Comparison of ENCODE assay signal across 7 cellular contexts in the genomic region with DNA sequence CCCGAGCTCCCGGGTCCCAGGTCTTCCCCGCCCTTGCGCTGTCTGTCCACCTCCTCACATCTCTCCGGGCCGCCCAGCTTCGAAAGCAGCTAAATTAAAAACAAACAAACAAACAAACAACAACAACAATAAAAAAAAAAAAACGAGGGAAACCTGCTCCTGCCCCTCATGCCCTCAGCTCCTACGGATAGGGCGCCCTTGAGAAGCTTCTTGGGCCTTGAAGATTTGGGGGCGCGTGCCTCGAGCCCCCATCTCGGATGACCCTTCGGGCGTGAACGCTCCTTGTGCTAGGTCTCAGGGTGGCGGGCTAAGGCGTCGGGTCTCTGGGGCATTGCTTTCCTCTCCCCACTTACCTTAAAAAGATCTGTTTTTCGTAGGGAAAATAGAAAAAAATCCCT. TPM values are rescaled to one million over a fixed set of nuclear protein-coding genes. Genes with fewer than 3 reads are reported as not detected.
DNase-seq lines count a peak whose midpoint lies in the region; ATAC-seq and TF ChIP-seq lines count a peak whose summit lies in the region.

No MANE protein-coding gene starts in this region.

- no peak overlapping the region for H3K27ac ChIP-seq in foreskin keratinocyte

- H3K27me3 ChIP-seq in kidney epithelial cell (ENCODE audit: control insufficient read depth, insufficient read depth, low read length) (peaks cover 24% of the 10 kb centered on the region), foreskin keratinocyte (peaks cover 92% of the 10 kb centered on the region)

- peak overlapping the region; percentile 84 for H3K4me3 Mint-ChIP-seq in activated naive CD8-positive, alpha-beta T cell treated with anti-CD3 and anti-CD28 coated beads, Interleukin-2, amount 10 ng/mL, durations not matched to agents 7 days and 5 days
- peak overlapping the region; percentile 59 to 65 for H3K4me3 Mint-ChIP-seq in stimulated activated naive B cell treated with anti-CD40 and anti-IgM and Interleukin-4, amounts not matched to agents 10 μg/mL and 1 μg/mL and 100 μg/mL, for 72 hours

- peaks cover 22% of the 10 kb centered on the region for H3K4me1 Mint-ChIP-seq in activated naive CD8-positive, alpha-beta T cell treated with anti-CD3 and anti-CD28 coated beads, Interleukin-2, amount 10 ng/mL, durations not matched to agents 7 days and 5 days
- peaks cover 13 to 17% of the 10 kb centered on the region in 2 donors for H3K4me1 Mint-ChIP-seq in stimulated activated naive B cell treated with anti-CD40 and anti-IgM and Interleukin-4, amounts not matched to agents 10 μg/mL and 1 μg/mL and 100 μg/mL, for 72 hours

- peak overlapping the region; percentile 45 for H3K4me3 ChIP-seq in HFF-Myc (replicated peaks; ENCODE audit: low read depth, low read length)
- H3K4me3 ChIP-seq in kidney epithelial cell (ENCODE audit: low read depth, low read length) = peak overlapping the region; percentile 48

- no peaks in the 10 kb centered on the region for H3K36me3 Mint-ChIP-seq in activated naive CD8-positive, alpha-beta T cell treated with anti-CD3 and anti-CD28 coated beads, Interleukin-2, amount 10 ng/mL, durations not matched to agents 7 days and 5 days
- H3K36me3 Mint-ChIP-seq in stimulated activated naive B cell treated with anti-CD40 and anti-IgM and Interleukin-4, amounts not matched to agents 10 μg/mL and 1 μg/mL and 100 μg/mL, for 72 hours = no peaks in the 10 kb centered on the region

- POLR2A ChIA-PET in activated naive CD8-positive, alpha-beta T cell treated with anti-CD3 and anti-CD28 coated beads, Interleukin-2, amount 10 ng/mL, durations not matched to agents 7 days and 5 days (lab: Charles Lee) = interaction anchor here (0.6 kb wide), 1 partner anchor 85 kb away, joined by 3 read pairs; no protein-coding TSS in a partner anchor

- H3K27me3 Mint-ChIP-seq in activated naive CD8-positive, alpha-beta T cell treated with anti-CD3 and anti-CD28 coated beads, Interleukin-2, amount 10 ng/mL, durations not matched to agents 7 days and 5 days = peaks cover 66% of the 10 kb centered on the region
- peaks cover 46 to 69% of the 10 kb centered on the region in 2 donors for H3K27me3 Mint-ChIP-seq in stimulated activated naive B cell treated with anti-CD40 and anti-IgM and Interleukin-4, amounts not matched to agents 10 μg/mL and 1 μg/mL and 100 μg/mL, for 72 hours

- H3K27ac Mint-ChIP-seq in activated naive CD8-positive, alpha-beta T cell treated with anti-CD3 and anti-CD28 coated beads, Interleukin-2, amount 10 ng/mL, durations not matched to agents 7 days and 5 days = no peak overlapping the region
- H3K27ac Mint-ChIP-seq in stimulated activated naive B cell treated with anti-CD40 and anti-IgM and Interleukin-4, amounts not matched to agents 10 μg/mL and 1 μg/mL and 100 μg/mL, for 72 hours = peak overlapping the region; percentile 65

- DNase-seq in HFF-Myc (ENCODE audit: extremely low read depth, low read depth) = no peak
- DNase-seq in activated naive CD8-positive, alpha-beta T cell treated with anti-CD3 and anti-CD28 coated beads, Interleukin-2, amount 10 ng/mL, durations not matched to agents 7 days and 5 days = no peak
- DNase-seq in kidney epithelial cell (ENCODE audit: low read depth) = no peak
- DNase-seq in stimulated activated naive B cell treated with anti-CD40 and anti-IgM and Interleukin-4, amounts not matched to agents 10 μg/mL and 1 μg/mL and 100 μg/mL, for 72 hours = no peak
- no peak for DNase-seq in foreskin keratinocyte
- no peak for DNase-seq in DMS 273 (lab: John Stamatoyannopoulos, UW; ENCODE audit: unreplicated experiment)
- no peak for DNase-seq in GOT3 (lab: John Stamatoyannopoulos, UW)

- no peak for ATAC-seq in activated naive CD8-positive, alpha-beta T cell treated with anti-CD3 and anti-CD28 coated beads, Interleukin-2, amount 10 ng/mL, durations not matched to agents 7 days and 5 days (ENCODE audit: low read depth)
- ATAC-seq in stimulated activated naive B cell treated with anti-CD40 and anti-IgM and Interleukin-4, amounts not matched to agents 10 μg/mL and 1 μg/mL and 100 μg/mL, for 72 hours (replicated peaks) = no peak
- no peak for ATAC-seq in foreskin keratinocyte

- H3K36me3 ChIP-seq in kidney epithelial cell (ENCODE audit: control insufficient read depth, insufficient read depth, low read length) = no peaks in the 10 kb centered on the region

- no peaks in the 10 kb centered on the region for H3K9me3 Mint-ChIP-seq in activated naive CD8-positive, alpha-beta T cell treated with anti-CD3 and anti-CD28 coated beads, Interleukin-2, amount 10 ng/mL, durations not matched to agents 7 days and 5 days
- no peaks in the 10 kb centered on the region for H3K9me3 Mint-ChIP-seq in stimulated activated naive B cell treated with anti-CD40 and anti-IgM and Interleukin-4, amounts not matched to agents 10 μg/mL and 1 μg/mL and 100 μg/mL, for 72 hours

- no peak for TF ChIP-seq CTCF in HFF-Myc (IDR thresholded peaks at IDR 0.05; ENCODE audit: low read depth, low read length, missing control alignments)
- no peak for TF ChIP-seq CTCF in kidney epithelial cell (IDR thresholded peaks at IDR 0.05; ENCODE audit: insufficient read depth, low read length, poor library complexity, severe bottlenecking)
- TF ChIP-seq CTCF in foreskin keratinocyte (conservative IDR thresholded peaks at IDR 0.05) = no peak

- no peaks in the 10 kb centered on the region for H3K4me1 ChIP-seq in foreskin keratinocyte

RNA-seq across cellular contexts. Expression of gene NDNF, which starts 0.7 kb away (rescaled TPM):
- total RNA-seq in activated naive CD8-positive, alpha-beta T cell treated with anti-CD3 and anti-CD28 coated beads, Interleukin-2, amount 10 ng/mL, durations not matched to agents 7 days and 5 days = under 1 TPM; 0.11 to 0.17 TPM
- total RNA-seq in kidney epithelial cell (0.08 and 0.21 TPM in 2 replicates), foreskin keratinocyte (not detected in 2 replicates)
- polyA plus RNA-seq in foreskin keratinocyte = not detected in 2 replicates
